23 cellular contexts compared by ENCODE assay signal in the genomic region with DNA sequence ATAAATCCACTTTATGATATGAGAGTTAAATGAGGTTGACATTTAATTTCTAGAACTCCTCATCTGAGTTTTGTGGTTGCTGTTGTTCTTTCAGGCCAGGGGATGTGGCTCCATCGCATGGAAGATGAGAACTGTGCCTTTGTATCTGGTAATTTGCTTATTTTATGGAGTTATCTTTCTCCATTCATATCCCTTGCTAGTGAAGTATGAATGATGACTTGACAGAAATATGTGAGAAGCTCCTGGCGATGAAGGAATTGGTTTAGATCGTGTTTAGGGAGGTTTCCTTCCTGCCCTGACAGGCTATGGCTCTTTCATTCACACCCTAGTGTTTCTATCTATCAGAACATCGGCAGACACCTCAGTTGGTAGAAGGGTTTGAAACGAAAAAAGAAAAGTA.
DNase-seq lines count a peak whose midpoint lies in the region; ATAC-seq lines count a peak whose summit lies in the region.
"Had no signal": no experiment of that assay in that cellular context is flagged by ENCODE, and none has a peak within 500 bp of the region (broad histone marks: within the 10 kb centered on the region; RNA-seq: fewer than 3 reads in every experiment).

No MANE protein-coding gene starts in this region.

- H3K36me3 Mint-ChIP-seq in CD8-positive, alpha-beta memory T cell, result no peaks in the 10 kb centered on the region
- H3K36me3 Mint-ChIP-seq in T-helper 2 cell treated with Interferon-gamma antibody and Interleukin-4, amounts not matched to agents 5 μg/mL and 100 μg/mL, for 36 hours (ENCODE audit: low read depth), result no peaks in the 10 kb centered on the region

- no peak overlapping the region for H3K4me3 ChIP-seq in ACC112 (ENCODE audit: low read depth, low read length)
- no peak overlapping the region for H3K4me3 ChIP-seq in CD8-positive, alpha-beta memory T cell (ENCODE audit: low read length)
- H3K4me3 ChIP-seq: lower lobe of right lung, sigmoid colon, tibial nerve had no signal

- no peaks in the 10 kb centered on the region for H3K27me3 Mint-ChIP-seq in CD8-positive, alpha-beta memory T cell
- H3K27me3 Mint-ChIP-seq in T-helper 2 cell treated with Interferon-gamma antibody and Interleukin-4, amounts not matched to agents 5 μg/mL and 100 μg/mL, for 36 hours (ENCODE audit: low read depth), result no peaks in the 10 kb centered on the region

- H3K36me3 ChIP-seq in ACC112 (ENCODE audit: insufficient read depth, low read length), result no peaks in the 10 kb centered on the region
- no peaks in the 10 kb centered on the region for H3K36me3 ChIP-seq in CD8-positive, alpha-beta memory T cell (ENCODE audit: insufficient read depth, low read length)
- H3K36me3 ChIP-seq: lower lobe of right lung, sigmoid colon, tibial nerve had no signal

- H3K4me1 ChIP-seq in ACC112 (ENCODE audit: control insufficient read depth, insufficient read depth, low read length, unreplicated experiment), result peaks cover 29% of the 10 kb centered on the region
- H3K4me1 ChIP-seq in CD8-positive, alpha-beta memory T cell (ENCODE audit: insufficient read depth, low read length), result peaks cover 46% of the 10 kb centered on the region
- H3K4me1 ChIP-seq: sigmoid colon, tibial nerve had no signal

- peak overlapping the region in 5 of 8 donors; percentile 12 to 79 (median 38) for H3K27ac Mint-ChIP-seq in CD8-positive, alpha-beta memory T cell
- no peak overlapping the region for H3K27ac Mint-ChIP-seq in T-helper 2 cell treated with Interferon-gamma antibody and Interleukin-4, amounts not matched to agents 5 μg/mL and 100 μg/mL, for 36 hours
- H3K27ac Mint-ChIP-seq: progenitor cell of endocrine pancreas had no signal

- no peaks in the 10 kb centered on the region for H3K9me3 ChIP-seq in CD8-positive, alpha-beta memory T cell (ENCODE audit: low read length)
- H3K9me3 ChIP-seq: lower lobe of right lung, sigmoid colon, tibial nerve had no signal

- no peak for DNase-seq in CD8-positive, alpha-beta memory T cell
- no peak for DNase-seq in T-helper 2 cell treated with Interferon-gamma antibody and Interleukin-4, amounts not matched to agents 5 μg/mL and 100 μg/mL, for 36 hours (ENCODE audit: low spot score)
- DNase-seq in epithelial cell of prostate (ENCODE audit: low read depth, low spot score), result no peak
- no peak for DNase-seq in NCI-H446 treated with DMSO at 0.1 percent for 48 hours (lab: John Stamatoyannopoulos, UW)
- no peak for DNase-seq in AG08395 (ENCODE audit: low spot score)
- DNase-seq: activated effector memory CD4-positive, alpha-beta T cell treated with Interleukin-2 at 50 U/mL for 16 hours; amniotic stem cell; cortex of kidney; DMS53; GOT3; Karpas-422; kidney; lower lobe of right lung; MV-4-11; PC-3; Right ventricle myocardium superior; sigmoid colon; stimulated activated CD4-positive, alpha-beta T cell treated with anti-CD3 and anti-CD28 coated beads, Interleukin-15, amount 100 ng/mL, for 24 hours had no signal

- no peaks in the 10 kb centered on the region for H3K9me3 Mint-ChIP-seq in CD8-positive, alpha-beta memory T cell
- H3K9me3 Mint-ChIP-seq in T-helper 2 cell treated with Interferon-gamma antibody and Interleukin-4, amounts not matched to agents 5 μg/mL and 100 μg/mL, for 36 hours, result no peaks in the 10 kb centered on the region

- CTCF ChIA-PET in CD8-positive, alpha-beta memory T cell (lab: Charles Lee), result no interaction called here

- ATAC-seq in GM21786 (IDR thresholded peaks at IDR 0.05; ENCODE audit: unreplicated experiment), result no peak
- no peak for ATAC-seq in HG03521 (IDR thresholded peaks at IDR 0.05; ENCODE audit: unreplicated experiment)
- ATAC-seq: lower lobe of right lung, PC-3 had no signal

- H3K4me3 Mint-ChIP-seq in CD8-positive, alpha-beta memory T cell, result peak overlapping the region in 2 of 7 donors; percentile 24 to 54
- H3K4me3 Mint-ChIP-seq in T-helper 2 cell treated with Interferon-gamma antibody and Interleukin-4, amounts not matched to agents 5 μg/mL and 100 μg/mL, for 36 hours, result peak overlapping the region; percentile 24

- H3K79me2 ChIP-seq in ACC112 (ENCODE audit: control insufficient read depth, insufficient read depth, low read length, unreplicated experiment), result no peaks in the 10 kb centered on the region

- no peak overlapping the region for H2AFZ ChIP-seq in ACC112 (ENCODE audit: low read length, unreplicated experiment)

- POLR2A ChIA-PET in CD8-positive, alpha-beta memory T cell (lab: Charles Lee), result interaction anchor here (1.0 kb wide), 1 partner anchor 329 kb away, joined by 3 read pairs; no protein-coding TSS in a partner anchor

- peaks cover 47 to 69% (median 56%) of the 10 kb centered on the region in 3 donors for H3K4me1 Mint-ChIP-seq in CD8-positive, alpha-beta memory T cell
- H3K4me1 Mint-ChIP-seq in T-helper 2 cell treated with Interferon-gamma antibody and Interleukin-4, amounts not matched to agents 5 μg/mL and 100 μg/mL, for 36 hours (ENCODE audit: low read depth), result peaks cover 39% of the 10 kb centered on the region

- H3K27ac ChIP-seq in ACC112 (ENCODE audit: low read depth, low read length), result peak overlapping the region; percentile 44
- H3K27ac ChIP-seq in CD8-positive, alpha-beta memory T cell (ENCODE audit: low read depth, low read length), result no peak overlapping the region
- peak overlapping the region; percentile 4 for H3K27ac ChIP-seq in epithelial cell of prostate
- H3K27ac ChIP-seq: lower lobe of right lung, sigmoid colon, tibial nerve had no signal

- no peaks in the 10 kb centered on the region for H3K27me3 ChIP-seq in ACC112 (ENCODE audit: insufficient read depth, low read length)
- no peaks in the 10 kb centered on the region for H3K27me3 ChIP-seq in CD8-positive, alpha-beta memory T cell (ENCODE audit: insufficient read depth, low read length, poor library complexity, severe bottlenecking)
- H3K27me3 ChIP-seq: sigmoid colon, tibial nerve had no signal
